ENCODE assay signal across 18 cellular contexts in genomic region chr4:185885075-185885474, GRCh38.
"Had no signal": no experiment of that assay in that cellular context is flagged by ENCODE, and none has a peak within 500 bp of the region (broad histone marks: within the 10 kb centered on the region; RNA-seq: fewer than 3 reads in every experiment).

No MANE protein-coding gene starts in this region.

- H3K9me3 ChIP-seq: mucosa of descending colon, ovary, suprapubic skin, thyroid gland had no signal

- H3K4me1 ChIP-seq: suprapubic skin, thyroid gland had no signal

- ATAC-seq: esophagus mucosa, heart right ventricle, left lobe of liver, mucosa of descending colon, natural killer cell, right cardiac atrium had no signal

- H3K27ac ChIP-seq: heart right ventricle, ovary, suprapubic skin, thyroid gland had no signal

- H3K4me3 ChIP-seq: heart right ventricle, mucosa of descending colon, ovary, smooth muscle cell, suprapubic skin, thyroid gland had no signal

- H3K27me3 ChIP-seq: heart right ventricle, ovary, suprapubic skin, thyroid gland had no signal

- DNase-seq: effector memory CD4-positive, alpha-beta T cell; heart right ventricle; mammary epithelial cell; mucosa of descending colon; natural killer cell; ovary; right cardiac atrium; stimulated activated CD4-positive, alpha-beta T cell treated with anti-CD3 and anti-CD28 coated beads, Interleukin-2, amount 100 ng/mL, for 48 hours; stimulated activated naive CD4-positive, alpha-beta T cell treated with Interleukin-2 at 50 U/mL for 16 hours; thyroid gland had no signal

- FAIRE-seq: endometrium, frontal cortex, islet of Langerhans, urothelium cell line had no signal

- H3K4me2 ChIP-seq: smooth muscle cell had no signal

- H3K36me3 ChIP-seq: heart right ventricle, ovary, suprapubic skin, thyroid gland had no signal
